ENCODE assay signal across 1 cellular context in the genomic region with DNA sequence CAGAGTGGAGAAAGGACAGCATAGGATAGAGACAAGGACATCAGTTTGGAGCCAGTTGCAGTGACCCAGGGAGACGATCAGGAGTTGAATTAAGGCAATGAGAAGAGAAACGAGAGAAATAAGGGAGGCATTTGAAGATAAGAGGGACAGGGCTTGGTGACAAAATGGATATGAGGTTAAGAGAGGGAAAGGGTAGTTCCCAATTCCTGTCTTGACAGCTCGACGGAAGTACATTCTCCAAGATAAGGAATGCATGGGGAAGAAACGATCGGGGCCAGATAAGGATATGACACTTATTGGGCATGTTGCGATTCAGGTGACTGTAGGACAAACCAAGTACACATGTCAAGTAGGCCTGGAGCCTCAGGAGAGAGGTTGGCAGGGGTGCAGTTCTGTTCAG.
A peak's percentile ranks its signal among the peaks of the same experiment; 100 is the strongest.
TF ChIP-seq lines count a peak whose summit lies in the region.

No MANE protein-coding gene starts in this region.

TF ChIP-seq in K562, 482 proteins besides CTCF, POLR2A, EP300 and RAD21 (continued from another document and continues in another):
- TF ChIP-seq, protein P1, sequence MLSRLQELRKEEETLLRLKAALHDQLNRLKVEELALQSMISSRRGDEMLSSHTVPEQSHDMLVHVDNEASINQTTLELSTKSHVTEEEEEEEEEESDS (CRISPR knock-in tag; IDR thresholded peaks at IDR 0.05) = no peak
- TF ChIP-seq ZNF134 (CRISPR knock-in tag; conservative IDR thresholded peaks at IDR 0.05) = no peak
- TF ChIP-seq, protein P2, sequence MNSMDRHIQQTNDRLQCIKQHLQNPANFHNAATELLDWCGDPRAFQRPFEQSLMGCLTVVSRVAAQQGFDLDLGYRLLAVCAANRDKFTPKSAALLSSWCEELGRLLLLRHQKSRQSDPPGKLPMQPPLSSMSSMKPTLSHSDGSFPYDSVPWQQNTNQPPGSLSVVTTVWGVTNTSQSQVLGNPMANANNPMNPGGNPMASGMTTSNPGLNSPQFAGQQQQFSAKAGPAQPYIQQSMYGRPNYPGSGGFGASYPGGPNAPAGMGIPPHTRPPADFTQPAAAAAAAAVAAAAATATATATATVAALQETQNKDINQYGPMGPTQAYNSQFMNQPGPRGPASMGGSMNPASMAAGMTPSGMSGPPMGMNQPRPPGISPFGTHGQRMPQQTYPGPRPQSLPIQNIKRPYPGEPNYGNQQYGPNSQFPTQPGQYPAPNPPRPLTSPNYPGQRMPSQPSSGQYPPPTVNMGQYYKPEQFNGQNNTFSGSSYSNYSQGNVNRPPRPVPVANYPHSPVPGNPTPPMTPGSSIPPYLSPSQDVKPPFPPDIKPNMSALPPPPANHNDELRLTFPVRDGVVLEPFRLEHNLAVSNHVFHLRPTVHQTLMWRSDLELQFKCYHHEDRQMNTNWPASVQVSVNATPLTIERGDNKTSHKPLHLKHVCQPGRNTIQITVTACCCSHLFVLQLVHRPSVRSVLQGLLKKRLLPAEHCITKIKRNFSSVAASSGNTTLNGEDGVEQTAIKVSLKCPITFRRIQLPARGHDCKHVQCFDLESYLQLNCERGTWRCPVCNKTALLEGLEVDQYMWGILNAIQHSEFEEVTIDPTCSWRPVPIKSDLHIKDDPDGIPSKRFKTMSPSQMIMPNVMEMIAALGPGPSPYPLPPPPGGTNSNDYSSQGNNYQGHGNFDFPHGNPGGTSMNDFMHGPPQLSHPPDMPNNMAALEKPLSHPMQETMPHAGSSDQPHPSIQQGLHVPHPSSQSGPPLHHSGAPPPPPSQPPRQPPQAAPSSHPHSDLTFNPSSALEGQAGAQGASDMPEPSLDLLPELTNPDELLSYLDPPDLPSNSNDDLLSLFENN (IDR thresholded peaks at IDR 0.05; ENCODE audit: low read depth in 2 of 2, low read length in 2 of 2) = no peak
- no peak; the same call in 1 of the 2 replicates for TF ChIP-seq CTBP1 (IDR thresholded peaks at IDR 0.05; ENCODE audit: borderline replicate concordance)
- TF ChIP-seq, protein P3, sequence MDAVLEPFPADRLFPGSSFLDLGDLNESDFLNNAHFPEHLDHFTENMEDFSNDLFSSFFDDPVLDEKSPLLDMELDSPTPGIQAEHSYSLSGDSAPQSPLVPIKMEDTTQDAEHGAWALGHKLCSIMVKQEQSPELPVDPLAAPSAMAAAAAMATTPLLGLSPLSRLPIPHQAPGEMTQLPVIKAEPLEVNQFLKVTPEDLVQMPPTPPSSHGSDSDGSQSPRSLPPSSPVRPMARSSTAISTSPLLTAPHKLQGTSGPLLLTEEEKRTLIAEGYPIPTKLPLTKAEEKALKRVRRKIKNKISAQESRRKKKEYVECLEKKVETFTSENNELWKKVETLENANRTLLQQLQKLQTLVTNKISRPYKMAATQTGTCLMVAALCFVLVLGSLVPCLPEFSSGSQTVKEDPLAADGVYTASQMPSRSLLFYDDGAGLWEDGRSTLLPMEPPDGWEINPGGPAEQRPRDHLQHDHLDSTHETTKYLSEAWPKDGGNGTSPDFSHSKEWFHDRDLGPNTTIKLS (IDR thresholded peaks at IDR 0.05; ENCODE audit: borderline replicate concordance, low read depth) = no peak
- no peak for TF ChIP-seq NBN (IDR thresholded peaks at IDR 0.05; ENCODE audit: low read depth)
- no peak for TF ChIP-seq ZNF76 (CRISPR knock-in tag; IDR thresholded peaks at IDR 0.05; ENCODE audit: borderline replicate concordance)
- TF ChIP-seq, protein P4, sequence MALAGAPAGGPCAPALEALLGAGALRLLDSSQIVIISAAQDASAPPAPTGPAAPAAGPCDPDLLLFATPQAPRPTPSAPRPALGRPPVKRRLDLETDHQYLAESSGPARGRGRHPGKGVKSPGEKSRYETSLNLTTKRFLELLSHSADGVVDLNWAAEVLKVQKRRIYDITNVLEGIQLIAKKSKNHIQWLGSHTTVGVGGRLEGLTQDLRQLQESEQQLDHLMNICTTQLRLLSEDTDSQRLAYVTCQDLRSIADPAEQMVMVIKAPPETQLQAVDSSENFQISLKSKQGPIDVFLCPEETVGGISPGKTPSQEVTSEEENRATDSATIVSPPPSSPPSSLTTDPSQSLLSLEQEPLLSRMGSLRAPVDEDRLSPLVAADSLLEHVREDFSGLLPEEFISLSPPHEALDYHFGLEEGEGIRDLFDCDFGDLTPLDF (CRISPR knock-in tag; IDR thresholded peaks at IDR 0.05) = no peak
- no peak for TF ChIP-seq NFIX (CRISPR knock-in tag; IDR thresholded peaks at IDR 0.05; ENCODE audit: low read depth)
- TF ChIP-seq SAFB (IDR thresholded peaks at IDR 0.05; ENCODE audit: borderline replicate concordance, low read depth, low read length) = no peak
- no peak for TF ChIP-seq RBM17 (IDR thresholded peaks at IDR 0.05; ENCODE audit: borderline replicate concordance, low read depth, low read length)
- peak; percentile 26; the same call in 1 of the 2 replicates for TF ChIP-seq NCOR1 (IDR thresholded peaks at IDR 0.05)
- TF ChIP-seq, protein P5, sequence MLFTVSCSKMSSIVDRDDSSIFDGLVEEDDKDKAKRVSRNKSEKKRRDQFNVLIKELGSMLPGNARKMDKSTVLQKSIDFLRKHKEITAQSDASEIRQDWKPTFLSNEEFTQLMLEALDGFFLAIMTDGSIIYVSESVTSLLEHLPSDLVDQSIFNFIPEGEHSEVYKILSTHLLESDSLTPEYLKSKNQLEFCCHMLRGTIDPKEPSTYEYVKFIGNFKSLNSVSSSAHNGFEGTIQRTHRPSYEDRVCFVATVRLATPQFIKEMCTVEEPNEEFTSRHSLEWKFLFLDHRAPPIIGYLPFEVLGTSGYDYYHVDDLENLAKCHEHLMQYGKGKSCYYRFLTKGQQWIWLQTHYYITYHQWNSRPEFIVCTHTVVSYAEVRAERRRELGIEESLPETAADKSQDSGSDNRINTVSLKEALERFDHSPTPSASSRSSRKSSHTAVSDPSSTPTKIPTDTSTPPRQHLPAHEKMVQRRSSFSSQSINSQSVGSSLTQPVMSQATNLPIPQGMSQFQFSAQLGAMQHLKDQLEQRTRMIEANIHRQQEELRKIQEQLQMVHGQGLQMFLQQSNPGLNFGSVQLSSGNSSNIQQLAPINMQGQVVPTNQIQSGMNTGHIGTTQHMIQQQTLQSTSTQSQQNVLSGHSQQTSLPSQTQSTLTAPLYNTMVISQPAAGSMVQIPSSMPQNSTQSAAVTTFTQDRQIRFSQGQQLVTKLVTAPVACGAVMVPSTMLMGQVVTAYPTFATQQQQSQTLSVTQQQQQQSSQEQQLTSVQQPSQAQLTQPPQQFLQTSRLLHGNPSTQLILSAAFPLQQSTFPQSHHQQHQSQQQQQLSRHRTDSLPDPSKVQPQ (CRISPR knock-in tag; IDR thresholded peaks at IDR 0.05; ENCODE audit: borderline replicate concordance) = no peak
- TF ChIP-seq HMGN3 (IDR thresholded peaks at IDR 0.05; ENCODE audit: borderline replicate concordance, extremely low read depth, insufficient read length, low read depth, low read length) = no peak
- TF ChIP-seq ETV6 (IDR thresholded peaks at IDR 0.05; ENCODE audit: borderline replicate concordance in 1 of 2, low read depth in 2 of 2, low read length in 1 of 2) = peak; percentile 54 to 85; a peak in 3 of 4 replicates
- TF ChIP-seq ETV6 (CRISPR knock-in tag; IDR thresholded peaks at IDR 0.05; ENCODE audit: borderline replicate concordance) = no peak
- TF ChIP-seq ZEB2 (IDR thresholded peaks at IDR 0.05) = no peak
- TF ChIP-seq, protein P6, sequence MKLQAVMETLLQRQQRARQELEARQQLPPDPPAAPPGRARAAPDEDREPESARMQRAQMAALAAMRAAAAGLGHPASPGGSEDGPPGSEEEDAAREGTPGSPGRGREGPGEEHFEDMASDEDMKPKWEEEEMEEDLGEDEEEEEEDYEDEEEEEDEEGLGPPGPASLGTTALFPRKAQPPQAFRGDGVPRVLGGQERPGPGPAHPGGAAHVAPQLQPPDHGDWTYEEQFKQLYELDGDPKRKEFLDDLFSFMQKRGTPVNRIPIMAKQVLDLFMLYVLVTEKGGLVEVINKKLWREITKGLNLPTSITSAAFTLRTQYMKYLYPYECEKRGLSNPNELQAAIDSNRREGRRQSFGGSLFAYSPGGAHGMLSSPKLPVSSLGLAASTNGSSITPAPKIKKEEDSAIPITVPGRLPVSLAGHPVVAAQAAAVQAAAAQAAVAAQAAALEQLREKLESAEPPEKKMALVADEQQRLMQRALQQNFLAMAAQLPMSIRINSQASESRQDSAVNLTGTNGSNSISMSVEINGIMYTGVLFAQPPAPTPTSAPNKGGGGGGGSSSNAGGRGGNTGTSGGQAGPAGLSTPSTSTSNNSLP (IDR thresholded peaks at IDR 0.05; ENCODE audit: borderline replicate concordance, low read depth, low read length) = no peak
- TF ChIP-seq FOXK1 (CRISPR knock-in tag; IDR thresholded peaks at IDR 0.05; ENCODE audit: borderline replicate concordance) = no peak
- TF ChIP-seq TCFL5 (CRISPR knock-in tag; conservative IDR thresholded peaks at IDR 0.05) = no peak
- no peak for TF ChIP-seq TBP (optimal IDR thresholded peaks at IDR 0.05; ENCODE audit: low read depth, low read length)
- no peak for TF ChIP-seq FOXA3 (CRISPR knock-in tag; conservative IDR thresholded peaks at IDR 0.05 in 1 of 2, IDR thresholded peaks at IDR 0.05 in 1 of 2)
- TF ChIP-seq, protein P7, sequence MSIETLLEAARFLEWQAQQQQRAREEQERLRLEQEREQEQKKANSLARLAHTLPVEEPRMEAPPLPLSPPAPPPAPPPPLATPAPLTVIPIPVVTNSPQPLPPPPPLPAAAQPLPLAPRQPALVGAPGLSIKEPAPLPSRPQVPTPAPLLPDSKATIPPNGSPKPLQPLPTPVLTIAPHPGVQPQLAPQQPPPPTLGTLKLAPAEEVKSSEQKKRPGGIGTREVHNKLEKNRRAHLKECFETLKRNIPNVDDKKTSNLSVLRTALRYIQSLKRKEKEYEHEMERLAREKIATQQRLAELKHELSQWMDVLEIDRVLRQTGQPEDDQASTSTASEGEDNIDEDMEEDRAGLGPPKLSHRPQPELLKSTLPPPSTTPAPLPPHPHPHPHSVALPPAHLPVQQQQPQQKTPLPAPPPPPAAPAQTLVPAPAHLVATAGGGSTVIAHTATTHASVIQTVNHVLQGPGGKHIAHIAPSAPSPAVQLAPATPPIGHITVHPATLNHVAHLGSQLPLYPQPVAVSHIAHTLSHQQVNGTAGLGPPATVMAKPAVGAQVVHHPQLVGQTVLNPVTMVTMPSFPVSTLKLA (conservative IDR thresholded peaks at IDR 0.05) = no peak
- no peak for TF ChIP-seq RBM34 (IDR thresholded peaks at IDR 0.05; ENCODE audit: borderline replicate concordance, insufficient read depth, low read length)
- no peak for TF ChIP-seq TARDBP (IDR thresholded peaks at IDR 0.05)
- TF ChIP-seq SREBF1 (IDR thresholded peaks at IDR 0.05; ENCODE audit: borderline replicate concordance, low read depth, low read length) = no peak
- TF ChIP-seq, protein P8, sequence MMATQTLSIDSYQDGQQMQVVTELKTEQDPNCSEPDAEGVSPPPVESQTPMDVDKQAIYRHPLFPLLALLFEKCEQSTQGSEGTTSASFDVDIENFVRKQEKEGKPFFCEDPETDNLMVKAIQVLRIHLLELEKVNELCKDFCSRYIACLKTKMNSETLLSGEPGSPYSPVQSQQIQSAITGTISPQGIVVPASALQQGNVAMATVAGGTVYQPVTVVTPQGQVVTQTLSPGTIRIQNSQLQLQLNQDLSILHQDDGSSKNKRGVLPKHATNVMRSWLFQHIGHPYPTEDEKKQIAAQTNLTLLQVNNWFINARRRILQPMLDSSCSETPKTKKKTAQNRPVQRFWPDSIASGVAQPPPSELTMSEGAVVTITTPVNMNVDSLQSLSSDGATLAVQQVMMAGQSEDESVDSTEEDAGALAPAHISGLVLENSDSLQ (IDR thresholded peaks at IDR 0.05) = peak; percentile 43; the same call in 1 of the 2 replicates
- TF ChIP-seq PURB (CRISPR knock-in tag; IDR thresholded peaks at IDR 0.05; ENCODE audit: low read depth) = no peak
- no peak for TF ChIP-seq ZNF140 (CRISPR knock-in tag; IDR thresholded peaks at IDR 0.05)
- TF ChIP-seq HLTF (IDR thresholded peaks at IDR 0.05) = no peak
- no peak for TF ChIP-seq ZNF507 (tag; conservative IDR thresholded peaks at IDR 0.05)
- TF ChIP-seq ZNF217 (CRISPR knock-in tag; IDR thresholded peaks at IDR 0.05) = no peak
- TF ChIP-seq E2F3 (CRISPR knock-in tag; IDR thresholded peaks at IDR 0.05) = no peak
- TF ChIP-seq HMG20B (CRISPR knock-in tag; IDR thresholded peaks at IDR 0.05) = no peak
- no peak for TF ChIP-seq PHTF2 (CRISPR knock-in tag; IDR thresholded peaks at IDR 0.05)
- no peak for TF ChIP-seq BCL6 (CRISPR knock-in tag; IDR thresholded peaks at IDR 0.05)
- TF ChIP-seq SLC30A9 (CRISPR knock-in tag; IDR thresholded peaks at IDR 0.05) = no peak
- no peak for TF ChIP-seq NFE2L1 (tag; IDR thresholded peaks at IDR 0.05; ENCODE audit: borderline replicate concordance, low read depth)
- TF ChIP-seq MCM3 (IDR thresholded peaks at IDR 0.05) = no peak
- TF ChIP-seq, protein P9, sequence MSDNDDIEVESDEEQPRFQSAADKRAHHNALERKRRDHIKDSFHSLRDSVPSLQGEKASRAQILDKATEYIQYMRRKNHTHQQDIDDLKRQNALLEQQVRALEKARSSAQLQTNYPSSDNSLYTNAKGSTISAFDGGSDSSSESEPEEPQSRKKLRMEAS (CRISPR knock-in tag; IDR thresholded peaks at IDR 0.05) = no peak
- TF ChIP-seq TCF7 (IDR thresholded peaks at IDR 0.05; ENCODE audit: borderline replicate concordance) = no peak
- no peak for TF ChIP-seq FOSL1 (tag; conservative IDR thresholded peaks at IDR 0.05)
- no peak for TF ChIP-seq PTBP1 (IDR thresholded peaks at IDR 0.05; ENCODE audit: low read depth, low read length)
- no peak for TF ChIP-seq SMAD4 (CRISPR knock-in tag; conservative IDR thresholded peaks at IDR 0.05)
- TF ChIP-seq MED1 (CRISPR knock-in tag; IDR thresholded peaks at IDR 0.05; ENCODE audit: borderline replicate concordance) = no peak
- TF ChIP-seq ZKSCAN1 (IDR thresholded peaks at IDR 0.05; ENCODE audit: low read depth, low read length) = no peak
- no peak for TF ChIP-seq HDAC8 (tag; IDR thresholded peaks at IDR 0.05)
- no peak for TF ChIP-seq ZSCAN29 (IDR thresholded peaks at IDR 0.05)
- no peak for TF ChIP-seq RHOXF2B (CRISPR knock-in tag; conservative IDR thresholded peaks at IDR 0.05)
- TF ChIP-seq, protein P10, sequence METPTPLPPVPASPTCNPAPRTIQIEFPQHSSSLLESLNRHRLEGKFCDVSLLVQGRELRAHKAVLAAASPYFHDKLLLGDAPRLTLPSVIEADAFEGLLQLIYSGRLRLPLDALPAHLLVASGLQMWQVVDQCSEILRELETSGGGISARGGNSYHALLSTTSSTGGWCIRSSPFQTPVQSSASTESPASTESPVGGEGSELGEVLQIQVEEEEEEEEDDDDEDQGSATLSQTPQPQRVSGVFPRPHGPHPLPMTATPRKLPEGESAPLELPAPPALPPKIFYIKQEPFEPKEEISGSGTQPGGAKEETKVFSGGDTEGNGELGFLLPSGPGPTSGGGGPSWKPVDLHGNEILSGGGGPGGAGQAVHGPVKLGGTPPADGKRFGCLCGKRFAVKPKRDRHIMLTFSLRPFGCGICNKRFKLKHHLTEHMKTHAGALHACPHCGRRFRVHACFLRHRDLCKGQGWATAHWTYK (CRISPR knock-in tag; IDR thresholded peaks at IDR 0.05) = no peak
- TF ChIP-seq, protein P11, sequence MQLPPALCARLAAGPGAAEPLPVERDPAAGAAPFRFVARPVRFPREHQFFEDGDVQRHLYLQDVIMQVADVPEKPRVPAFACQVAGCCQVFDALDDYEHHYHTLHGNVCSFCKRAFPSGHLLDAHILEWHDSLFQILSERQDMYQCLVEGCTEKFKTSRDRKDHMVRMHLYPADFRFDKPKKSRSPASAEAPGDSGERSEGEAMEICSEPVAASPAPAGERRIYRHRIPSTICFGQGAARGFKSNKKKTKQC (CRISPR knock-in tag; IDR thresholded peaks at IDR 0.05) = no peak
- TF ChIP-seq MYNN (IDR thresholded peaks at IDR 0.05) = no peak
- no peak for TF ChIP-seq MYNN (CRISPR knock-in tag; IDR thresholded peaks at IDR 0.05)
- no peak for TF ChIP-seq SIX5 (IDR thresholded peaks at IDR 0.05; ENCODE audit: borderline replicate concordance in 1 of 2, insufficient read depth in 1 of 2, low read depth in 1 of 2, low read length in 2 of 2)
- TF ChIP-seq RBM22 (IDR thresholded peaks at IDR 0.05; ENCODE audit: low read depth, low read length, poor library complexity, severe bottlenecking) = no peak
- peak; percentile 58; the same call in 1 of the 2 replicates for TF ChIP-seq SOX6 (IDR thresholded peaks at IDR 0.05)
- TF ChIP-seq CBX1 (IDR thresholded peaks at IDR 0.05; ENCODE audit: low read depth) = no peak
